22 cellular contexts compared by ENCODE assay signal in the genomic region with DNA sequence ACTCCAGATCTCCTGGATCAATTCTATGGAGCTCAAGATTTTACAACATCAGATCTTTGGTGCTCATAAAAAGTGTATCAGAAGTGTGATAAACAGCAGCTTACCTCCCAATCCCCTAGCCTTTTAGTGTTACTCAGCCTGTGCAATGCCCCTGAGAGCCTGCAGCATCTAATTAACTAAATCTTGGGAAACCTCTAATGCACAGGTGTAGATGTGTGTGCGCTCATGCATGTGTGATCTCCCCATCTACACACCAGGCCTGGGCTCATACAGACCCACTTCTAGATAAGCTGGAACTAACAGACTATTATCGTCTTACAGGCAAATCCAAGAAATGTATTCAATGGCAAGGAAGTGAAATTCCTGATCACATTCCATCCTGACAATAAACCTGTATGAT.
"Had no signal": no experiment of that assay in that cellular context is flagged by ENCODE, and none has a peak within 500 bp of the region (broad histone marks: within the 10 kb centered on the region; RNA-seq: fewer than 3 reads in every experiment).

No MANE protein-coding gene starts in this region.

- H3K9me3 Mint-ChIP-seq: activated naive CD4-positive, alpha-beta T cell treated with anti-CD3 and anti-CD28 coated beads, Interleukin-2, amount 50 U/mL, for 24 hours; activated T-helper 1 cell treated with anti-CD3 and anti-CD28 coated beads, Interleukin-12 subunit alpha, Interleukin-12 subunit beta, Interleukin-2, Interleukin-4 antibody, amounts not matched to agents 30 ng/mL and 10 ng/mL and 1 ng/mL, durations not matched to agents 14 hours and 24 hours and 36 hours; immature natural killer cell; naive thymus-derived CD8-positive, alpha-beta T cell; stimulated activated naive B cell treated with anti-CD40 and anti-IgM and Interleukin-4, amounts not matched to agents 10 μg/mL and 1 μg/mL and 100 μg/mL, for 72 hours had no signal

- H3K36me3 Mint-ChIP-seq: immature natural killer cell had no signal

- ATAC-seq: activated CD8-positive, alpha-beta T cell treated with anti-CD3 and anti-CD28 coated beads, Interleukin-2, amount 10 ng/mL, durations not matched to agents 7 days and 5 days; body of pancreas; left lung; naive thymus-derived CD8-positive, alpha-beta T cell; stimulated activated naive B cell treated with anti-CD40 and anti-IgM and Interleukin-4, amounts not matched to agents 10 μg/mL and 1 μg/mL and 100 μg/mL, for 72 hours had no signal

- H3K27me3 Mint-ChIP-seq: activated naive CD4-positive, alpha-beta T cell treated with anti-CD3 and anti-CD28 coated beads, Interleukin-2, amount 50 U/mL, for 24 hours; naive thymus-derived CD8-positive, alpha-beta T cell; progenitor cell of endocrine pancreas; stimulated activated naive B cell treated with anti-CD40 and anti-IgM and Interleukin-4, amounts not matched to agents 10 μg/mL and 1 μg/mL and 100 μg/mL, for 72 hours had no signal

- H3K9me3 ChIP-seq: body of pancreas, left lung, testis, vagina had no signal

- H3K4me3 ChIP-seq: body of pancreas, left lung, testis, vagina had no signal

- DNase-seq: activated CD4-positive, alpha-beta T cell treated with anti-CD3 and anti-CD28 coated beads, Interleukin-2, amount 50 U/mL, for 1 hour; activated CD4-positive, CD25-positive, alpha-beta regulatory T cell treated with anti-CD3 and anti-CD28 coated beads, Interleukin-2, amount 50 U/mL, for 72 hours; activated CD8-positive, alpha-beta T cell treated with anti-CD3 and anti-CD28 coated beads, Interleukin-2, amount 10 ng/mL, durations not matched to agents 7 days and 5 days; activated gamma-delta T cell treated with Interleukin-2 at 50 U/mL for 16 hours; anterior cingulate cortex; body of pancreas; foreskin fibroblast; immature natural killer cell; left lung; naive thymus-derived CD8-positive, alpha-beta T cell; retina; stimulated activated CD4-positive, alpha-beta T cell treated with anti-CD3 and anti-CD28 coated beads, Interleukin-2, amount 100 ng/mL, for 48 hours; stimulated activated CD8-positive, alpha-beta memory T cell treated with anti-CD3 and anti-CD28 coated beads, Interleukin-4, amount 100 ng/mL, for 48 hours; stimulated activated naive B cell treated with anti-CD40 and anti-IgM and Interleukin-4, amounts not matched to agents 10 μg/mL and 1 μg/mL and 100 μg/mL, for 72 hours; testis; trophoblast cell had no signal

- H3K27me3 ChIP-seq: body of pancreas, left lung, testis, vagina had no signal

- H3K4me3 Mint-ChIP-seq: activated CD8-positive, alpha-beta T cell treated with anti-CD3 and anti-CD28 coated beads, Interleukin-2, amount 10 ng/mL, durations not matched to agents 7 days and 5 days; activated naive CD4-positive, alpha-beta T cell treated with anti-CD3 and anti-CD28 coated beads, Interleukin-2, amount 50 U/mL, for 24 hours; activated T-helper 1 cell treated with anti-CD3 and anti-CD28 coated beads, Interleukin-12 subunit alpha, Interleukin-12 subunit beta, Interleukin-2, Interleukin-4 antibody, amounts not matched to agents 30 ng/mL and 10 ng/mL and 1 ng/mL, durations not matched to agents 14 hours and 24 hours and 36 hours; immature natural killer cell; stimulated activated naive B cell treated with anti-CD40 and anti-IgM and Interleukin-4, amounts not matched to agents 10 μg/mL and 1 μg/mL and 100 μg/mL, for 72 hours had no signal

- FAIRE-seq: endometrium had no signal

- H3K4me1 ChIP-seq: testis had no signal

- H3K27ac Mint-ChIP-seq: activated CD8-positive, alpha-beta T cell treated with anti-CD3 and anti-CD28 coated beads, Interleukin-2, amount 10 ng/mL, durations not matched to agents 7 days and 5 days; activated naive CD4-positive, alpha-beta T cell treated with anti-CD3 and anti-CD28 coated beads, Interleukin-2, amount 50 U/mL, for 24 hours; activated T-helper 1 cell treated with anti-CD3 and anti-CD28 coated beads, Interleukin-12 subunit alpha, Interleukin-12 subunit beta, Interleukin-2, Interleukin-4 antibody, amounts not matched to agents 30 ng/mL and 10 ng/mL and 1 ng/mL, durations not matched to agents 14 hours and 24 hours and 36 hours; immature natural killer cell; progenitor cell of endocrine pancreas; stimulated activated naive B cell treated with anti-CD40 and anti-IgM and Interleukin-4, amounts not matched to agents 10 μg/mL and 1 μg/mL and 100 μg/mL, for 72 hours had no signal

- H3K27ac ChIP-seq: testis, vagina, VCaP had no signal
